ENCODE assay signal across 9 cellular contexts in the genomic region with DNA sequence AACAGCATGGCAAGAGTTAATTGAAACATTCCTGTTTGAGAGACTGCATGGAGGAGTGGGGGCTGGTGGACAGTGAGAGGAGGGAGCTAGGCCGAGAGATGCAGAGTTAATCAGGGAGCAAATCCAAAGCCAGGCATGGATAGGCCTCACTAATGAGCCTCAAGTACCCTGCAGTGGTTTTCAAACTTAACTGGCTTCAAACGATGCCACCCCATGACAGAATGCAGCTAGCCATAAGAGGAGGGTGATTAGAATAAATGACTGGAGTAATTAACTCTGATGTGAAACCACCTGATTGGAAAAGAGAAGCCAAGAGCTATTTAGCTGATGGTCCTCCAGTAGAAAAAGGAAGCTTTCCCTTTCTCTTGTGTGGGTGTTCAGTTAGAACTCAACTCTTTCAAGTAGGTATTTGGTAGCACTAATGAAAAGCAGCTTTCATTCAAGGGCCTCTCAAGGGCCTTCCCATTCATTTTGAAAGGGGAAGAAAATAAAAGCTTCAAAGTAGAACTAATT.
DNase-seq lines count a peak whose midpoint lies in the region; ATAC-seq and TF ChIP-seq lines count a peak whose summit lies in the region.
"Had no signal": no experiment of that assay in that cellular context is flagged by ENCODE, and none has a peak within 500 bp of the region (broad histone marks: within the 10 kb centered on the region; RNA-seq: fewer than 3 reads in every experiment).

No MANE protein-coding gene starts in this region.

- no peaks in the 10 kb centered on the region for H3K27me3 Mint-ChIP-seq in mesothelial cell of epicardium (ENCODE audit: low read depth)

- peak overlapping the region; percentile 68 for H3K27ac Mint-ChIP-seq in mesothelial cell of epicardium

- ATAC-seq in GM18505 (IDR thresholded peaks at IDR 0.05; ENCODE audit: unreplicated experiment) (peak; percentile 65), HG02852 (IDR thresholded peaks at IDR 0.05; ENCODE audit: unreplicated experiment) (peak; percentile 89), left colon (no peak)

- H3K36me3 Mint-ChIP-seq in mesothelial cell of epicardium, result no peaks in the 10 kb centered on the region

- intact Hi-C loops in left colon (cut with DNase I, micrococcal nuclease), result no loop called here

- TF ChIP-seq CTCF in mesothelial cell of epicardium (IDR thresholded peaks at IDR 0.05; ENCODE audit: unreplicated experiment), result no peak

- peaks cover 50% of the 10 kb centered on the region for H3K4me1 Mint-ChIP-seq in mesothelial cell of epicardium

- no peaks in the 10 kb centered on the region for H3K9me3 Mint-ChIP-seq in mesothelial cell of epicardium

- no peak overlapping the region for H3K4me3 Mint-ChIP-seq in mesothelial cell of epicardium

- DNase-seq in NCI-H510A (lab: John Stamatoyannopoulos, UW) (peak; percentile 38), mesothelial cell of epicardium (ENCODE audit: low spot score in 2 of 2, unreplicated experiment in 2 of 2) (no peak), left colon (no peak), NCI-H526 (lab: John Stamatoyannopoulos, UW) (no peak), T-helper 2 cell (no peak), dermis blood vessel endothelial cell (no peak)
- DNase-seq: NCI-H226 had no signal

- no peak for TF ChIP-seq POLR2A in GM18505 (IDR thresholded peaks at IDR 0.05; ENCODE audit: borderline replicate concordance, extremely low read depth, insufficient read depth, insufficient read length)
